13 cellular contexts compared by ENCODE assay signal in genomic region chr11:128662960-128663359, GRCh38.
"Had no signal": no experiment of that assay in that cellular context is flagged by ENCODE, and none has a peak within 500 bp of the region (broad histone marks: within the 10 kb centered on the region; RNA-seq: fewer than 3 reads in every experiment).

No MANE protein-coding gene starts in this region.

- DNase-seq: activated CD4-positive, alpha-beta T cell treated with anti-CD3 and anti-CD28 coated beads, Interleukin-2, amount 50 U/mL, for 1 hour; activated naive CD4-positive, alpha-beta T cell treated with anti-CD3 and anti-CD28 coated beads, Interleukin-2, amount 50 U/mL, for 16 hours; adrenal gland; foreskin fibroblast; glutamatergic neuron; immature natural killer cell; left cardiac atrium; ovary; stimulated activated CD4-positive, alpha-beta T cell treated with anti-CD3 and anti-CD28 coated beads, Interleukin-2, amount 100 ng/mL, for 48 hours; stimulated activated naive CD8-positive, alpha-beta T cell treated with anti-CD3 and anti-CD28 coated beads, Interleukin-15, Interleukin-2, amounts not matched to agents 100 U/mL and 50 U/mL, for 24 hours had no signal

- H3K4me3 Mint-ChIP-seq: immature natural killer cell, nephron had no signal

- H3K36me3 Mint-ChIP-seq: immature natural killer cell had no signal

- H3K4me3 ChIP-seq: adrenal gland, esophagus muscularis mucosa, ovary, thoracic aorta had no signal

- H3K9me3 Mint-ChIP-seq: immature natural killer cell, nephron had no signal

- H3K27ac Mint-ChIP-seq: immature natural killer cell had no signal
